In genomic region chr4:137267024-137267423, GRCh38 we compare ENCODE assay signal across 20 cellular contexts.
DNase-seq lines count a peak whose midpoint lies in the region; ATAC-seq, FAIRE-seq and TF ChIP-seq lines count a peak whose summit lies in the region.
"Had no signal": no experiment of that assay in that cellular context is flagged by ENCODE, and none has a peak within 500 bp of the region (broad histone marks: within the 10 kb centered on the region; RNA-seq: fewer than 3 reads in every experiment).

No MANE protein-coding gene starts in this region.

- no peak overlapping the region for H3K4me3 ChIP-seq in HCT116 (replicated peaks in 1 of 2; ENCODE audit: low read depth in 1 of 2, low read length in 2 of 2)
- no peak overlapping the region for H3K4me3 ChIP-seq in astrocyte (ENCODE audit: insufficient read depth, low read depth, low read length)
- H3K4me3 ChIP-seq in gastroesophageal sphincter, result no peak overlapping the region
- H3K4me3 ChIP-seq in Caco-2 (ENCODE audit: low read depth, low read length), result no peak overlapping the region
- no peak overlapping the region for H3K4me3 ChIP-seq in esophagus squamous epithelium
- H3K4me3 ChIP-seq: A549, coronary artery, esophagus muscularis mucosa, pancreas, spleen had no signal

- peak overlapping the region; percentile 54 for H2AFZ ChIP-seq in HCT116 (ENCODE audit: low read depth, low read length, poor library complexity, severe bottlenecking)
- no peak overlapping the region for H2AFZ ChIP-seq in astrocyte (ENCODE audit: low read depth, low read length)

- H3K27ac Mint-ChIP-seq in astrocyte (ENCODE audit: unreplicated experiment) (no peak overlapping the region), Caco-2 (ENCODE audit: unreplicated experiment) (no peak overlapping the region), WTC11 (no peak overlapping the region)
- H3K27ac Mint-ChIP-seq in activated T-helper 2 cell treated with anti-CD3 and anti-CD28 coated beads, Interferon-gamma antibody, Interleukin-2, Interleukin-4, amounts not matched to agents 10 μg/mL and 5 μg/mL and 100 μg/mL, durations not matched to agents 14 hours and 24 hours and 36 hours, result no peak overlapping the region
- H3K27ac Mint-ChIP-seq: activated naive CD4-positive, alpha-beta T cell treated with anti-CD3 and anti-CD28 coated beads, Interleukin-2, amount 50 U/mL, for 24 hours; stimulated activated naive CD8-positive, alpha-beta T cell treated with anti-CD3 and anti-CD28 coated beads, Interleukin-15, Interleukin-2, amounts not matched to agents 100 ng/mL and 50 ng/mL, for 24 hours; T-helper 1 cell treated with Interleukin-12 subunit alpha and Interleukin-12 subunit beta and Interleukin-4 antibody, amounts not matched to agents 30 μg/mL and 1 μg/mL, for 36 hours had no signal

- FAIRE-seq in astrocyte (lab: Jason Lieb, UNC), result peak; percentile 90
- FAIRE-seq: A549, pancreas had no signal

- H3K79me2 ChIP-seq in HCT116 (ENCODE audit: insufficient read depth, low read length), result no peaks in the 10 kb centered on the region
- no peaks in the 10 kb centered on the region for H3K79me2 ChIP-seq in astrocyte (ENCODE audit: insufficient read depth, low read length)

- DNase-seq in A172 (ENCODE audit: low spot score) (peak; percentile 56), HCT116 (ENCODE audit: low read depth, low spot score) (no peak), astrocyte (ENCODE audit: low read depth) (peak; percentile 76), Caco-2 (no peak), esophagus squamous epithelium (lab: John Stamatoyannopoulos, UW) (no peak), WTC11 (ENCODE audit: low spot score) (no peak)
- no peak for DNase-seq in activated T-helper 2 cell treated with anti-CD3 and anti-CD28 coated beads, Interferon-gamma antibody, Interleukin-2, Interleukin-4, amounts not matched to agents 10 μg/mL and 5 μg/mL and 100 μg/mL, durations not matched to agents 14 hours and 24 hours and 36 hours (ENCODE audit: low spot score)
- DNase-seq: activated CD4-positive, CD25-positive, alpha-beta regulatory T cell treated with anti-CD3 and anti-CD28 coated beads, Interleukin-2, amount 50 U/mL, for 72 hours; NCI-H1694 treated with DMSO at 0.1 percent for 48 hours; NCI-H69; pancreas; spleen had no signal

- BruUV-seq in HCT116 (replicated peaks; lab: Mats Ljungman, UMichigan) (no TSS peak), Caco-2 (replicated peaks; lab: Mats Ljungman, UMichigan) (no TSS peak)

- H3K36me3 Mint-ChIP-seq in astrocyte (ENCODE audit: low read depth, unreplicated experiment) (no peaks in the 10 kb centered on the region), Caco-2 (ENCODE audit: insufficient read depth, unreplicated experiment) (no peaks in the 10 kb centered on the region), WTC11 (no peaks in the 10 kb centered on the region)
- H3K36me3 Mint-ChIP-seq in activated T-helper 2 cell treated with anti-CD3 and anti-CD28 coated beads, Interferon-gamma antibody, Interleukin-2, Interleukin-4, amounts not matched to agents 10 μg/mL and 5 μg/mL and 100 μg/mL, durations not matched to agents 14 hours and 24 hours and 36 hours (ENCODE audit: low read depth), result no peaks in the 10 kb centered on the region
- H3K36me3 Mint-ChIP-seq: activated naive CD4-positive, alpha-beta T cell treated with anti-CD3 and anti-CD28 coated beads, Interleukin-2, amount 50 U/mL, for 24 hours had no signal

- H3K9ac ChIP-seq in HCT116 (ENCODE audit: low read length) (no peak overlapping the region), astrocyte (ENCODE audit: low read length) (no peak overlapping the region)

- H3K4me1 Mint-ChIP-seq in astrocyte (ENCODE audit: low read depth, unreplicated experiment), result peaks cover 5% of the 10 kb centered on the region
- H3K4me1 Mint-ChIP-seq in Caco-2 (ENCODE audit: low read depth, unreplicated experiment), result no peaks in the 10 kb centered on the region
- peaks cover 14% of the 10 kb centered on the region for H3K4me1 Mint-ChIP-seq in WTC11
- H3K4me1 Mint-ChIP-seq in activated T-helper 2 cell treated with anti-CD3 and anti-CD28 coated beads, Interferon-gamma antibody, Interleukin-2, Interleukin-4, amounts not matched to agents 10 μg/mL and 5 μg/mL and 100 μg/mL, durations not matched to agents 14 hours and 24 hours and 36 hours (ENCODE audit: low read depth), result no peaks in the 10 kb centered on the region
- H3K4me1 Mint-ChIP-seq: activated naive CD4-positive, alpha-beta T cell treated with anti-CD3 and anti-CD28 coated beads, Interleukin-2, amount 50 U/mL, for 24 hours had no signal

- H3K27ac ChIP-seq in HCT116 (ENCODE audit: low read depth, low read length), result no peak overlapping the region
- no peak overlapping the region for H3K27ac ChIP-seq in astrocyte (ENCODE audit: low read depth, low read length)
- no peak overlapping the region for H3K27ac ChIP-seq in gastroesophageal sphincter
- H3K27ac ChIP-seq in esophagus squamous epithelium, result no peak overlapping the region
- H3K27ac ChIP-seq: A549, esophagus muscularis mucosa, pancreas, RWPE1, spleen had no signal

- no peaks in the 10 kb centered on the region for H3K27me3 ChIP-seq in HCT116 (ENCODE audit: insufficient read depth, low read length)
- H3K27me3 ChIP-seq in astrocyte (ENCODE audit: insufficient read depth, low read length), result no peaks in the 10 kb centered on the region
- H3K27me3 ChIP-seq in gastroesophageal sphincter, result no peaks in the 10 kb centered on the region
- H3K27me3 ChIP-seq in Caco-2 (replicated peaks; ENCODE audit: control insufficient read depth, insufficient read depth, low read length), result no peaks in the 10 kb centered on the region
- no peaks in the 10 kb centered on the region for H3K27me3 ChIP-seq in esophagus squamous epithelium
- H3K27me3 ChIP-seq: esophagus muscularis mucosa, pancreas, spleen had no signal

- H3K4me1 ChIP-seq in HCT116 (ENCODE audit: control insufficient read depth in 1 of 2, insufficient read depth in 2 of 2, low read length in 2 of 2) (peaks cover 0 to 7% of the 10 kb centered on the region in 2 experiments; a peak in 2 of 4 replicates), astrocyte (ENCODE audit: insufficient read depth, low read length) (peaks cover 5% of the 10 kb centered on the region), gastroesophageal sphincter (no peaks in the 10 kb centered on the region), Caco-2 (no peaks in the 10 kb centered on the region), esophagus squamous epithelium (no peaks in the 10 kb centered on the region)
- H3K4me1 ChIP-seq: A549, pancreas, spleen had no signal

- H3K36me3 ChIP-seq in HCT116 (ENCODE audit: control insufficient read depth in 1 of 2, insufficient read depth in 2 of 2, low read length in 2 of 2), result no peaks in the 10 kb centered on the region
- no peaks in the 10 kb centered on the region for H3K36me3 ChIP-seq in astrocyte (ENCODE audit: insufficient read depth, low read length)
- H3K36me3 ChIP-seq in gastroesophageal sphincter, result no peaks in the 10 kb centered on the region
- no peaks in the 10 kb centered on the region for H3K36me3 ChIP-seq in Caco-2 (ENCODE audit: control insufficient read depth, insufficient read depth, low read length)
- no peaks in the 10 kb centered on the region for H3K36me3 ChIP-seq in esophagus squamous epithelium
- H3K36me3 ChIP-seq: esophagus muscularis mucosa, pancreas, spleen had no signal

- H3K9me2 ChIP-seq in HCT116 (ENCODE audit: insufficient read depth), result no peaks in the 10 kb centered on the region

- no peaks in the 10 kb centered on the region for H4K20me1 ChIP-seq in HCT116 (ENCODE audit: insufficient read depth)
- no peaks in the 10 kb centered on the region for H4K20me1 ChIP-seq in astrocyte (ENCODE audit: insufficient read depth, low read length)

- RAD21 ChIA-PET in HCT116 (lab: Charles Lee; ENCODE audit: low non-redundant PET in 1 of 2, low total read pairs in 2 of 2, uncharacterized antibody in 2 of 2, unreplicated experiment in 2 of 2), result no interaction called here

- TF ChIP-seq RAD21 in HCT116 (IDR thresholded peaks at IDR 0.05; ENCODE audit: low read depth), result no peak

- WGBS in gastroesophageal sphincter (ENCODE audit: low coverage in 1 of 2), 2 donors, result 38 to 45% methylated on average over 2 of the region's 2 CpGs
- 57 to 61% methylated on average over 2 of the region's 2 CpGs for WGBS in esophagus squamous epithelium, 2 donors

- no peak overlapping the region for H3K4me3 Mint-ChIP-seq in astrocyte (ENCODE audit: unreplicated experiment)
- H3K4me3 Mint-ChIP-seq in Caco-2 (ENCODE audit: unreplicated experiment), result no peak overlapping the region
- H3K4me3 Mint-ChIP-seq in WTC11, result no peak overlapping the region
- H3K4me3 Mint-ChIP-seq in activated T-helper 2 cell treated with anti-CD3 and anti-CD28 coated beads, Interferon-gamma antibody, Interleukin-2, Interleukin-4, amounts not matched to agents 10 μg/mL and 5 μg/mL and 100 μg/mL, durations not matched to agents 14 hours and 24 hours and 36 hours (ENCODE audit: low read depth), result no peak overlapping the region
- H3K4me3 Mint-ChIP-seq: activated naive CD4-positive, alpha-beta T cell treated with anti-CD3 and anti-CD28 coated beads, Interleukin-2, amount 50 U/mL, for 24 hours; stimulated activated naive CD8-positive, alpha-beta T cell treated with anti-CD3 and anti-CD28 coated beads, Interleukin-15, Interleukin-2, amounts not matched to agents 100 ng/mL and 50 ng/mL, for 24 hours; T-helper 1 cell treated with Interleukin-12 subunit alpha and Interleukin-12 subunit beta and Interleukin-4 antibody, amounts not matched to agents 30 μg/mL and 1 μg/mL, for 36 hours had no signal

- TF ChIP-seq POLR2A in HCT116 (IDR thresholded peaks at IDR 0.05; ENCODE audit: borderline replicate concordance, extremely low read depth, insufficient read depth, insufficient read length), result no peak
- TF ChIP-seq POLR2A in gastroesophageal sphincter (IDR thresholded peaks at IDR 0.05), result no peak
- TF ChIP-seq POLR2A in esophagus squamous epithelium (IDR thresholded peaks at IDR 0.05), result no peak

- no peak for TF ChIP-seq EP300 in gastroesophageal sphincter (IDR thresholded peaks at IDR 0.05)

- CTCF ChIA-PET in HCT116 (lab: Charles Lee) (no interaction called here), Caco-2 (lab: Charles Lee) (interaction anchor here (1.1 kb wide), 1 partner anchor 18 kb away, joined by 3 read pairs; no protein-coding TSS in a partner anchor), WTC11 (lab: Charles Lee) (no interaction called here)

- ATAC-seq in HCT116 (no peak), gastroesophageal sphincter (peak; percentile 46), WTC11 (no peak)
- ATAC-seq: A549, pancreas had no signal

- H3K4me2 ChIP-seq in HCT116 (ENCODE audit: low read length) (no peak overlapping the region), astrocyte (ENCODE audit: low read length) (peak overlapping the region; percentile 3)
- H3K4me2 ChIP-seq: A549 had no signal

- no peaks in the 10 kb centered on the region for H3K9me3 Mint-ChIP-seq in astrocyte (ENCODE audit: unreplicated experiment)
- H3K9me3 Mint-ChIP-seq in Caco-2 (ENCODE audit: unreplicated experiment), result no peaks in the 10 kb centered on the region
- no peaks in the 10 kb centered on the region for H3K9me3 Mint-ChIP-seq in WTC11
- no peaks in the 10 kb centered on the region for H3K9me3 Mint-ChIP-seq in activated T-helper 2 cell treated with anti-CD3 and anti-CD28 coated beads, Interferon-gamma antibody, Interleukin-2, Interleukin-4, amounts not matched to agents 10 μg/mL and 5 μg/mL and 100 μg/mL, durations not matched to agents 14 hours and 24 hours and 36 hours
- H3K9me3 Mint-ChIP-seq: activated naive CD4-positive, alpha-beta T cell treated with anti-CD3 and anti-CD28 coated beads, Interleukin-2, amount 50 U/mL, for 24 hours; T-helper 1 cell treated with Interleukin-12 subunit alpha and Interleukin-12 subunit beta and Interleukin-4 antibody, amounts not matched to agents 30 μg/mL and 1 μg/mL, for 36 hours had no signal

- TF ChIP-seq CTCF in HCT116 (IDR thresholded peaks at IDR 0.05 in 2 of 3, conservative IDR thresholded peaks at IDR 0.05 in 1 of 3; ENCODE audit: borderline replicate concordance in 1 of 3, insufficient read depth in 1 of 3, low read depth in 2 of 3, low read length in 2 of 3) (no peak), astrocyte (IDR thresholded peaks at IDR 0.05; ENCODE audit: insufficient read depth, low read depth, low read length) (no peak), gastroesophageal sphincter (IDR thresholded peaks at IDR 0.05) (no peak), Caco-2 (IDR thresholded peaks at IDR 0.05; ENCODE audit: insufficient read depth in 1 of 2, low read depth in 1 of 2, low read length in 1 of 2, severe bottlenecking in 1 of 2, unreplicated experiment in 1 of 2) (no peak), esophagus squamous epithelium (IDR thresholded peaks at IDR 0.05) (no peak), WTC11 (IDR thresholded peaks at IDR 0.05) (no peak)

- no peaks in the 10 kb centered on the region for H3K27me3 Mint-ChIP-seq in astrocyte (ENCODE audit: low read depth, unreplicated experiment)
- H3K27me3 Mint-ChIP-seq in Caco-2 (ENCODE audit: insufficient read depth, unreplicated experiment), result no peaks in the 10 kb centered on the region
- H3K27me3 Mint-ChIP-seq in WTC11 (ENCODE audit: low read depth), result no peaks in the 10 kb centered on the region
- H3K27me3 Mint-ChIP-seq in activated T-helper 2 cell treated with anti-CD3 and anti-CD28 coated beads, Interferon-gamma antibody, Interleukin-2, Interleukin-4, amounts not matched to agents 10 μg/mL and 5 μg/mL and 100 μg/mL, durations not matched to agents 14 hours and 24 hours and 36 hours (ENCODE audit: low read depth), result no peaks in the 10 kb centered on the region
- H3K27me3 Mint-ChIP-seq: activated naive CD4-positive, alpha-beta T cell treated with anti-CD3 and anti-CD28 coated beads, Interleukin-2, amount 50 U/mL, for 24 hours; stimulated activated naive CD8-positive, alpha-beta T cell treated with anti-CD3 and anti-CD28 coated beads, Interleukin-15, Interleukin-2, amounts not matched to agents 100 ng/mL and 50 ng/mL, for 24 hours had no signal

- H3K9me3 ChIP-seq in HCT116 (ENCODE audit: control insufficient read depth in 1 of 2, insufficient read depth in 1 of 2, low read depth in 1 of 2, low read length in 2 of 2) (no peaks in the 10 kb centered on the region), astrocyte (ENCODE audit: insufficient read depth, low read depth, low read length) (no peaks in the 10 kb centered on the region), gastroesophageal sphincter (no peaks in the 10 kb centered on the region), Caco-2 (no peaks in the 10 kb centered on the region), esophagus squamous epithelium (no peaks in the 10 kb centered on the region)
- H3K9me3 ChIP-seq: A549, esophagus muscularis mucosa, pancreas had no signal

- POLR2A ChIA-PET in HCT116 (lab: Charles Lee), result no interaction called here
- POLR2A ChIA-PET in Caco-2 (lab: Charles Lee), result no interaction called here
- POLR2A ChIA-PET in WTC11 (lab: Charles Lee), result no interaction called here

- intact Hi-C loops in HCT116 (cut with micrococcal nuclease) (no loop called here), Caco-2 (cut with micrococcal nuclease; ENCODE audit: unreplicated experiment) (no loop called here), esophagus squamous epithelium (cut with DNase I) (no loop called here)
- intact Hi-C loops in activated T-helper 2 cell treated with anti-CD3 and anti-CD28 coated beads, Interferon-gamma antibody, Interleukin-2, Interleukin-4, amounts not matched to agents 10 μg/mL and 5 μg/mL and 100 μg/mL, durations not matched to agents 14 hours and 24 hours and 36 hours (cut with micrococcal nuclease), result no loop called here

Comparison
In these comparisons a context has a peak if more than half of its experiments do, and no peak if none do; other contexts are left out.
1. DNase-seq: peak in A172 (single experiment) and astrocyte (single experiment); none in HCT116 (single experiment), Caco-2 (0 of 2), esophagus squamous epithelium (single experiment), WTC11 (single experiment) and activated T-helper 2 cell treated with anti-CD3 and anti-CD28 coated beads, Interferon-gamma antibody, Interleukin-2, Interleukin-4, amounts not matched to agents 10 μg/mL and 5 μg/mL and 100 μg/mL, durations not matched to agents 14 hours and 24 hours and 36 hours (single experiment).